In the genomic region with DNA sequence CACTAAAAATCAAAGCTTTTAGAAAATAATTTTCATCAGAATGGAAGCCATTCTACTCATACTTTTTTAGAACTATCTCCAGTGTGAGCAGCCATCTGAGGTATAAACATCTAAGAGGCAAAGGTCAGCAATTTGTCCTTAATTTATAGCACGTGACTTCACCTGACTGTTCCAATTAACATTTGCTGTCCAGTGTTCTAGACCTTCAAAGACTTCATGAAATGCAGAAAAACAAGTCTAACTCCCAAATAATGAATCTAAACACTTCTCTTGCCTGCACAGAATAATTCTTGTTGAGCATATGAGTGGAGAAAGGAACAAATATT, we compare ENCODE assay signal across 9 cellular contexts. TPM values are rescaled to one million over a fixed set of nuclear protein-coding genes. Genes with fewer than 3 reads are reported as not detected.
A peak's percentile ranks its signal among the peaks of the same experiment; 100 is the strongest.
DNase-seq lines count a peak whose midpoint lies in the region; ATAC-seq, FAIRE-seq and TF ChIP-seq lines count a peak whose summit lies in the region.
"Had no signal": no experiment of that assay in that cellular context is flagged by ENCODE, and none has a peak within 500 bp of the region (broad histone marks: within the 10 kb centered on the region; RNA-seq: fewer than 3 reads in every experiment).

No MANE protein-coding gene starts in this region.

- in situ Hi-C loops in HepG2 (cut with HindIII; ENCODE audit: extremely low pct_ligation_motif_present, low pct_unique_long_range_greater_than_20kb) = no loop called here

- peak overlapping the region; percentile 92 for H3K27ac Mint-ChIP-seq in activated CD4-positive, alpha-beta T cell treated with anti-CD3 and anti-CD28 coated beads, Interleukin-2, amount 10 ng/mL, durations not matched to agents 24 days and 14 days

- no peak for TF ChIP-seq CTCF in ascending aorta (IDR thresholded peaks at IDR 0.05)
- TF ChIP-seq CTCF in HepG2 (CRISPR knock-in tag; IDR thresholded peaks at IDR 0.05) = no peak
- no peak for TF ChIP-seq CTCF in thyroid gland (IDR thresholded peaks at IDR 0.05)

- POLR2A ChIA-PET in HepG2 (lab: Yijun Ruan, JAX) = interaction anchor here (0.7 kb wide), 1 partner anchor 12 kb away, joined by 3 read pairs; a partner anchor contains a TSS

- H3K4me2 ChIP-seq in HepG2 (ENCODE audit: low read depth, low read length) = peak overlapping the region; percentile 32; the same call in 1 of the 2 replicates

- no TSS peak for BruUV-seq in HepG2 (replicated peaks; lab: Mats Ljungman, UMichigan)

- peaks cover 0 to 3% of the 10 kb centered on the region in 2 donors for H3K4me1 ChIP-seq in ascending aorta
- H3K4me1 ChIP-seq in HepG2 (ENCODE audit: insufficient read depth, low read length) = peaks cover 56% of the 10 kb centered on the region
- peaks cover 3 to 23% of the 10 kb centered on the region in 2 donors for H3K4me1 ChIP-seq in thyroid gland

- peaks cover 89% of the 10 kb centered on the region for H3K79me2 ChIP-seq in HepG2 (ENCODE audit: insufficient read depth, low read length)

- no peak for ATAC-seq in HepG2

- no peaks in the 10 kb centered on the region for H4K20me1 ChIP-seq in HepG2 (ENCODE audit: insufficient read depth, low read length)

- H3K27ac ChIP-seq in ascending aorta (peak overlapping the region; percentile 64 to 74), HepG2 (ENCODE audit: extremely low read length, insufficient read depth, low read length) (no peak overlapping the region), thyroid gland (peak overlapping the region; percentile 44 to 66 (median 64))

- intact Hi-C loops in activated CD4-positive, alpha-beta T cell treated with anti-CD3 and anti-CD28 coated beads, Interleukin-2, amount 10 ng/mL, durations not matched to agents 24 days and 14 days (cut with micrococcal nuclease) = loop anchor here (2.0 to 10.0 kb wide), 9 partner anchors 105 to 1222 kb away; a partner anchor contains a TSS
- intact Hi-C loops in ascending aorta (cut with DNase I) (no loop called here), HepG2 (cut with micrococcal nuclease; ENCODE audit: unreplicated experiment) (no loop called here), thyroid gland (cut with DNase I) (no loop called here)

- no peak for TF ChIP-seq POLR2A in HepG2 (IDR thresholded peaks at IDR 0.05; ENCODE audit: insufficient read depth in 1 of 2, low read depth in 2 of 2, low read length in 2 of 2)
- TF ChIP-seq POLR2A in thyroid gland (IDR thresholded peaks at IDR 0.05) = no peak

- peaks cover 54% of the 10 kb centered on the region for H3K36me3 Mint-ChIP-seq in activated CD4-positive, alpha-beta T cell treated with anti-CD3 and anti-CD28 coated beads, Interleukin-2, amount 10 ng/mL, durations not matched to agents 24 days and 14 days (ENCODE audit: low read depth)

- peaks cover 7% of the 10 kb centered on the region for H3K9me3 Mint-ChIP-seq in activated CD4-positive, alpha-beta T cell treated with anti-CD3 and anti-CD28 coated beads, Interleukin-2, amount 10 ng/mL, durations not matched to agents 24 days and 14 days

- no peak overlapping the region for H2AFZ ChIP-seq in HepG2 (ENCODE audit: low read length)

- no peak for TF ChIP-seq RAD21 in HepG2 (CRISPR knock-in tag; IDR thresholded peaks at IDR 0.05)

- no peak overlapping the region for H3K9ac ChIP-seq in HepG2 (ENCODE audit: insufficient read depth, low read depth, low read length)

- TF ChIP-seq EP300 in HepG2 (IDR thresholded peaks at IDR 0.05; ENCODE audit: low read depth in 2 of 2, low read length in 2 of 2) (no peak), HepG2 (CRISPR knock-in tag; IDR thresholded peaks at IDR 0.05; ENCODE audit: borderline replicate concordance) (no peak)

- H3K4me3 Mint-ChIP-seq in activated CD4-positive, alpha-beta T cell treated with anti-CD3 and anti-CD28 coated beads, Interleukin-2, amount 10 ng/mL, durations not matched to agents 24 days and 14 days = peak overlapping the region; percentile 78

- no peak for DNase-seq in activated CD4-positive, alpha-beta T cell treated with anti-CD3 and anti-CD28 coated beads, Interleukin-2, amount 10 ng/mL, durations not matched to agents 24 days and 14 days
- no peak for DNase-seq in activated CD4-positive, alpha-beta T cell treated with anti-CD3 and anti-CD28 coated beads, Interleukin-2, amount 50 U/mL, for 4 hours
- DNase-seq in ascending aorta (ENCODE audit: low spot score in 2 of 2) (no peak), HepG2 (ENCODE audit: low spot score) (no peak), thyroid gland (no peak), DMS53 treated with DMSO at 0.1 percent for 48 hours (lab: John Stamatoyannopoulos, UW; ENCODE audit: unreplicated experiment) (no peak), epidermal melanocyte (ENCODE audit: insufficient read length, low spot score) (no peak), AG20443 (ENCODE audit: low spot score) (no peak)

- peaks cover 53% of the 10 kb centered on the region for H3K4me1 Mint-ChIP-seq in activated CD4-positive, alpha-beta T cell treated with anti-CD3 and anti-CD28 coated beads, Interleukin-2, amount 10 ng/mL, durations not matched to agents 24 days and 14 days

- CTCF ChIA-PET in HepG2 (lab: Yijun Ruan, JAX; ENCODE audit: low intra/inter-chr PET ratio, low total read pairs) = no interaction called here

- H3K27me3 ChIP-seq in ascending aorta (no peaks in the 10 kb centered on the region), HepG2 (ENCODE audit: control insufficient read depth in 1 of 2, insufficient read depth in 2 of 2, low read length in 2 of 2) (no peaks in the 10 kb centered on the region), thyroid gland (no peaks in the 10 kb centered on the region)

- H3K36me3 ChIP-seq in ascending aorta = peaks cover 13 to 22% of the 10 kb centered on the region in 2 donors
- peaks cover 1 to 11% of the 10 kb centered on the region in 2 experiments; a peak in 4 of 5 replicates for H3K36me3 ChIP-seq in HepG2 (replicated peaks in 1 of 2; ENCODE audit: control insufficient read depth in 1 of 2, insufficient read depth in 2 of 2, low read length in 2 of 2)
- H3K36me3 ChIP-seq in thyroid gland = peaks cover 0 to 7% of the 10 kb centered on the region in 2 donors

- peaks cover 0 to 8% of the 10 kb centered on the region in 2 donors for H3K9me3 ChIP-seq in ascending aorta
- H3K9me3 ChIP-seq in HepG2 (ENCODE audit: low read length) = no peaks in the 10 kb centered on the region
- no peaks in the 10 kb centered on the region for H3K9me3 ChIP-seq in thyroid gland

- FAIRE-seq in HepG2 (lab: Jason Lieb, UNC) = no peak

- H3K4me3 ChIP-seq in ascending aorta (peak overlapping the region; percentile 49 to 53), HepG2 (replicated peaks in 1 of 3; ENCODE audit: insufficient read depth in 1 of 3, low read depth in 2 of 3, low read length in 3 of 3) (no peak overlapping the region), thyroid gland (replicated peaks in 1 of 3) (no peak overlapping the region)

- H3K27me3 Mint-ChIP-seq in activated CD4-positive, alpha-beta T cell treated with anti-CD3 and anti-CD28 coated beads, Interleukin-2, amount 10 ng/mL, durations not matched to agents 24 days and 14 days = no peaks in the 10 kb centered on the region

- WGBS in HepG2 (ENCODE audit: low lambda C conversion rate) = 65% methylated on average over 1 of the region's 1 CpG
- 33 to 54% methylated on average over 1 of the region's 1 CpG for WGBS in thyroid gland, 2 donors

RNA-seq across cellular contexts. Expression of a gene that starts 12.0 kb away (rescaled TPM):
- 81.6 and 83.0 TPM in 2 replicates for total RNA-seq in activated CD4-positive, alpha-beta T cell treated with anti-CD3 and anti-CD28 coated beads, Interleukin-2, amount 10 ng/mL, durations not matched to agents 24 days and 14 days
- total RNA-seq in ascending aorta = 39.5 TPM
- total RNA-seq in HepG2 (2016; rRNA removed; fragmentation: Illumina TruSeq; extraction: Trizol) = 78.8 and 118 TPM in 2 replicates
- total RNA-seq in HepG2 (2016; cell fraction: cytosol; rRNA removed; fragmentation: Illumina TruSeq; extraction: Trizol; ENCODE audit: low read depth) = 21.8 and 22.9 TPM in 2 replicates
- total RNA-seq in HepG2 (2016; cell fraction: insoluble cytoplasmic fraction; rRNA removed; fragmentation: Illumina TruSeq; extraction: Trizol) = 76.0 and 117 TPM in 2 replicates
- total RNA-seq in HepG2 (2016; cell fraction: membrane; rRNA removed; fragmentation: Illumina TruSeq; extraction: Trizol) = 29.8 and 32.6 TPM in 2 replicates
- total RNA-seq in HepG2 (2016; cell fraction: nucleus; rRNA removed; fragmentation: Illumina TruSeq; extraction: Trizol) = 76.8 and 78.9 TPM in 2 replicates
- polyA plus RNA-seq in HepG2 (2011; rRNA removed) = 8.5 and 15.9 TPM in 2 replicates
- 14.7 and 19.0 TPM in 2 replicates for polyA plus RNA-seq in HepG2 (2011; cell fraction: cytosol; rRNA removed)
- 15.3 and 15.9 TPM in 2 replicates for polyA plus RNA-seq in HepG2 (2011; cell fraction: nucleus; rRNA removed)
- 36.0 and 49.9 TPM in 2 replicates for polyA plus RNA-seq in HepG2 (2012)
- polyA plus RNA-seq in HepG2 (2016; cell fraction: cytosol; fragmentation: Illumina TruSeq; extraction: Trizol; ENCODE audit: low read depth) = 2.5 and 2.6 TPM in 2 replicates
- polyA plus RNA-seq in HepG2 (2016; cell fraction: insoluble cytoplasmic fraction; fragmentation: Illumina TruSeq; extraction: Trizol; ENCODE audit: low read depth) = 97.4 and 97.7 TPM in 2 replicates
- polyA plus RNA-seq in HepG2 (2016; cell fraction: membrane; fragmentation: Illumina TruSeq; extraction: Trizol; ENCODE audit: low read depth) = 7.6 and 11.5 TPM in 2 replicates
- 67.8 and 70.4 TPM in 2 replicates for polyA plus RNA-seq in HepG2 (2016; cell fraction: nucleus; fragmentation: Illumina TruSeq; extraction: Trizol; ENCODE audit: insufficient read depth, low read depth)
- polyA minus RNA-seq in HepG2 (2011; rRNA and poly(A)+ RNA removed; ENCODE audit: low replicate concordance) = 29.7 and 32.1 TPM in 2 replicates
- polyA minus RNA-seq in HepG2 (2011; cell fraction: cytosol; rRNA and poly(A)+ RNA removed) = 50.7 and 53.5 TPM in 2 replicates
- polyA minus RNA-seq in HepG2 (2011; cell fraction: nucleus; rRNA and poly(A)+ RNA removed) = 59.6 and 61.7 TPM in 2 replicates
- 10 to 100 TPM; 38.0 to 65.2 (median 46.0) TPM for total RNA-seq in thyroid gland

RNA-seq across cellular contexts. Expression of a gene that starts 52.6 kb away (rescaled TPM):
- not detected in 2 replicates for total RNA-seq in activated CD4-positive, alpha-beta T cell treated with anti-CD3 and anti-CD28 coated beads, Interleukin-2, amount 10 ng/mL, durations not matched to agents 24 days and 14 days
- total RNA-seq in ascending aorta (not detected), HepG2 (2016; rRNA removed; fragmentation: Illumina TruSeq; extraction: Trizol) (41.9 and 82.0 TPM in 2 replicates), thyroid gland (under 1 TPM in 2 of 4 donors, not detected in 2; 0.20 to 0.27 TPM)
- total RNA-seq in HepG2 (2016; cell fraction: cytosol; rRNA removed; fragmentation: Illumina TruSeq; extraction: Trizol; ENCODE audit: low read depth) = 4.8 and 6.1 TPM in 2 replicates
- total RNA-seq in HepG2 (2016; cell fraction: insoluble cytoplasmic fraction; rRNA removed; fragmentation: Illumina TruSeq; extraction: Trizol) = 38.0 and 82.0 TPM in 2 replicates
- 12.2 and 15.5 TPM in 2 replicates for total RNA-seq in HepG2 (2016; cell fraction: membrane; rRNA removed; fragmentation: Illumina TruSeq; extraction: Trizol)
- 91.7 and 106 TPM in 2 replicates for total RNA-seq in HepG2 (2016; cell fraction: nucleus; rRNA removed; fragmentation: Illumina TruSeq; extraction: Trizol)
- 22.6 and 25.3 TPM in 2 replicates for polyA plus RNA-seq in HepG2 (2011; rRNA removed)
- polyA plus RNA-seq in HepG2 (2011; cell fraction: cytosol; rRNA removed) = 14.6 and 18.2 TPM in 2 replicates
- polyA plus RNA-seq in HepG2 (2011; cell fraction: nucleus; rRNA removed) = 12.6 and 12.7 TPM in 2 replicates
- polyA plus RNA-seq in HepG2 (2012) = 28.3 and 43.2 TPM in 2 replicates
- 2.7 and 3.0 TPM in 2 replicates for polyA plus RNA-seq in HepG2 (2016; cell fraction: cytosol; fragmentation: Illumina TruSeq; extraction: Trizol; ENCODE audit: low read depth)
- 26.6 and 27.9 TPM in 2 replicates for polyA plus RNA-seq in HepG2 (2016; cell fraction: insoluble cytoplasmic fraction; fragmentation: Illumina TruSeq; extraction: Trizol; ENCODE audit: low read depth)
- polyA plus RNA-seq in HepG2 (2016; cell fraction: membrane; fragmentation: Illumina TruSeq; extraction: Trizol; ENCODE audit: low read depth) = 5.6 and 7.1 TPM in 2 replicates
- polyA plus RNA-seq in HepG2 (2016; cell fraction: nucleus; fragmentation: Illumina TruSeq; extraction: Trizol; ENCODE audit: insufficient read depth, low read depth) = 95.1 and 96.3 TPM in 2 replicates
- 0.02 and 40.4 TPM in 2 replicates for polyA minus RNA-seq in HepG2 (2011; rRNA and poly(A)+ RNA removed; ENCODE audit: low replicate concordance)
- polyA minus RNA-seq in HepG2 (2011; cell fraction: cytosol; rRNA and poly(A)+ RNA removed) = 25.4 and 30.9 TPM in 2 replicates
- polyA minus RNA-seq in HepG2 (2011; cell fraction: nucleus; rRNA and poly(A)+ RNA removed) = 19.8 and 25.6 TPM in 2 replicates
- total RNA-seq: myocyte had no signal

Comparison
In these comparisons a context has a peak if more than half of its experiments do, and no peak if none do; other contexts are left out.
1. H3K4me3 ChIP-seq: peak in ascending aorta (2 of 2); none in HepG2 (0 of 3) and thyroid gland (0 of 3).